In the genomic region with DNA sequence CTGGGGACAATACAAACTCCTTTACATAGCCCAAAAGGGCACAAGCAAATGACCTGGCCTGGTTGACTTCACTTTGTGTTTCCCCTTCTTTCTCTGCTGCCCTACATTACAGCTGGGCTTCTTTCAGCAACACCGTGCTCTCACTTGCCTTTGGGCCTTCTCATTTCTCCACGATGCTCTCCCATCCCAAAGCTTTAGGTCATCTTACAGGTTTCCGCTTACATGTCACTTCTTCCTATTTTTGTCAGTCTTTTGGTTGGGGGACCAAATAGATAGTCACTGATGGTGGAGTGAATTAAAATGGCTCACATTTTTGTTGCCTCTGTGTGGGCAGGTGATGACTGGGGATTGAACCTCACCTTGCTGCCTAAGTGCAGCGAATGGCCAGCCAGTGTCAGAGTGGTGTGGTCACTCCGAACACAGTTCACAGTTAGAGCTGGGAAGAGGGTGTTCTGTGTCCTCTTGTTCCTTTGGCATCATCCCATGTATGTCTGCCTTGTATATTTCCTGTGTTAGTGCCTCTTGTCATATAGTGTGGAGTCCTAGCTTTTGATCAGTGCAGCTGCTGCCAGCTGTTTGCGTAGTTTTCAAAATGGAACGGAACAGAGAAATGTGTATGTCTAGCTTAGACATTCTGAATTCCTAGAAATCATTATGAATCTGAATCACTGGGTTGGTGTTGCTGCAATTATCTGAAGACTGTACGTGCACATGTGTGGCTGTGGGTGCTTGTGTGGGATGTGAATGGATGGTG, we compare ENCODE assay signal across 14 cellular contexts.
"Had no signal": no experiment of that assay in that cellular context is flagged by ENCODE, and none has a peak within 500 bp of the region (broad histone marks: within the 10 kb centered on the region; RNA-seq: fewer than 3 reads in every experiment).

No MANE protein-coding gene starts in this region.

- H3K9me3 Mint-ChIP-seq: type B pancreatic cell had no signal

- H3K27me3 Mint-ChIP-seq: type B pancreatic cell had no signal

- H3K27ac Mint-ChIP-seq: type B pancreatic cell had no signal

- H3K4me3 Mint-ChIP-seq: naive B cell, type B pancreatic cell had no signal

- DNase-seq: cortex of kidney; effector memory CD4-positive, alpha-beta T cell; gastrocnemius medialis; heart right ventricle; left ventricle myocardium inferior; mesendoderm; naive B cell; psoas muscle; retina; sigmoid colon; small intestine; stimulated activated CD4-positive, alpha-beta T cell treated with anti-CD3 and anti-CD28 coated beads, Interleukin-12 subunit alpha, Interleukin-12 subunit beta, amount 100 ng/mL, for 4 hours; stimulated activated naive CD4-positive, alpha-beta T cell treated with Interleukin-2 at 50 U/mL for 16 hours had no signal

- H3K36me3 Mint-ChIP-seq: naive B cell, type B pancreatic cell had no signal

- ATAC-seq: gastrocnemius medialis, heart right ventricle, psoas muscle had no signal

- H3K4me1 Mint-ChIP-seq: naive B cell had no signal
